25 cellular contexts compared by ENCODE assay signal in the genomic region with DNA sequence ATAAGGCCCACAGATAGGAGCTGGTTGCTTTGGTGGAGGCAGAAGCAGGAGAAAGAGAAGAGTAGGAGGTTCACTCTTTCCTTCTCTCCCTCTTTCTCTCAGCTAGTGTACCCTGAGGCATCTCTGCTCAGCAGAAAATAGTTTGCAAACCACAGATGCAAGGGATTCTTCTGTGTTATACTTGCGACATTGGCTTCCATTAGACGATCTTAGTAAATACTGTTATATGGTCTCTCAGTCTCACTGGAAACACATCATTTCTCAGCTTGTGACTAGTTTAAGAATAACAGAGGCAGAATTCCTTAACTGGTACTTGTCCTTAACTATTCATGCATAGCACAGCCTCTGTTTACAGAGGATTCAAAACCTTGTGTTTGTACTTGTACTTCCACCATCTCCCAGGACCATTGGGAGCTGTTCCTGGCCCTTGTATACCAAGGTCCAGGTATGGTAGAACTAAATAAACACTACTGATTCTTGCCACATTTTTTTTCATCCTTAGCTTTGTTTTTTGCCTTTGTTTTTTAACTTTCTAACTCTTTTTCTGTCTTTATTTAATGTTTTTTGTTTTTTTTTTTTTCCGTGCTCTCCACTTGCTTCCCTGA.
"Had no signal": no experiment of that assay in that cellular context is flagged by ENCODE, and none has a peak within 500 bp of the region (broad histone marks: within the 10 kb centered on the region; RNA-seq: fewer than 3 reads in every experiment).

No MANE protein-coding gene starts in this region.

- H3K27ac Mint-ChIP-seq: activated CD4-positive, alpha-beta T cell treated with anti-CD3 and anti-CD28 coated beads, Interleukin-2, amount 10 ng/mL, durations not matched to agents 7 days and 5 days; activated CD8-positive, alpha-beta T cell treated with anti-CD3 and anti-CD28 coated beads, Interleukin-2, amount 10 ng/mL, durations not matched to agents 7 days and 5 days; activated naive CD8-positive, alpha-beta T cell treated with anti-CD3 and anti-CD28 coated beads, Interleukin-2, amount 50 U/mL, for 24 hours; activated T-helper 1 cell treated with anti-CD3 and anti-CD28 coated beads, Interleukin-12 subunit alpha, Interleukin-12 subunit beta, Interleukin-2, Interleukin-4 antibody, amounts not matched to agents 30 ng/mL and 10 ng/mL and 1 ng/mL, durations not matched to agents 14 hours and 24 hours and 36 hours; dendritic cell treated with granulocyte-macrophage colony-stimulating factor and Interleukin-4, amounts not matched to agents 40 ng/mL and 50 ng/mL, for 4 days; natural killer cell treated with Interleukin-12 subunit alpha and Interleukin-12 subunit beta and Interleukin-15 and Interleukin-18, amount 100 ng/mL, for 72 hours; T-helper 17 cell had no signal

- H3K4me1 ChIP-seq: ascending aorta, gastrocnemius medialis, pancreas, psoas muscle, suprapubic skin, transverse colon, uterus had no signal

- H3K36me3 Mint-ChIP-seq: natural killer cell treated with Interleukin-12 subunit alpha and Interleukin-12 subunit beta and Interleukin-15 and Interleukin-18, amount 100 ng/mL, for 72 hours had no signal

- H3K27me3 Mint-ChIP-seq: activated CD4-positive, alpha-beta T cell treated with anti-CD3 and anti-CD28 coated beads, Interleukin-2, amount 10 ng/mL, durations not matched to agents 7 days and 5 days; dendritic cell treated with granulocyte-macrophage colony-stimulating factor and Interleukin-4, amounts not matched to agents 40 ng/mL and 50 ng/mL, for 4 days; natural killer cell treated with Interleukin-12 subunit alpha and Interleukin-12 subunit beta and Interleukin-15 and Interleukin-18, amount 100 ng/mL, for 72 hours; T-helper 17 cell had no signal

- H3K36me3 ChIP-seq: ascending aorta, brain microvascular endothelial cell, gastrocnemius medialis, pancreas, suprapubic skin, transverse colon, uterus had no signal

- H3K4me3 Mint-ChIP-seq: activated CD4-positive, alpha-beta T cell treated with anti-CD3 and anti-CD28 coated beads, Interleukin-2, amount 10 ng/mL, durations not matched to agents 7 days and 5 days; activated CD8-positive, alpha-beta T cell treated with anti-CD3 and anti-CD28 coated beads, Interleukin-2, amount 10 ng/mL, durations not matched to agents 7 days and 5 days; activated naive CD8-positive, alpha-beta T cell treated with anti-CD3 and anti-CD28 coated beads, Interleukin-2, amount 50 U/mL, for 24 hours; activated T-helper 1 cell treated with anti-CD3 and anti-CD28 coated beads, Interleukin-12 subunit alpha, Interleukin-12 subunit beta, Interleukin-2, Interleukin-4 antibody, amounts not matched to agents 30 ng/mL and 10 ng/mL and 1 ng/mL, durations not matched to agents 14 hours and 24 hours and 36 hours; dendritic cell treated with granulocyte-macrophage colony-stimulating factor and Interleukin-4, amounts not matched to agents 40 ng/mL and 50 ng/mL, for 4 days; natural killer cell treated with Interleukin-12 subunit alpha and Interleukin-12 subunit beta and Interleukin-15 and Interleukin-18, amount 100 ng/mL, for 72 hours; T-helper 17 cell had no signal

- H3K27ac ChIP-seq: ascending aorta, brain microvascular endothelial cell, gastrocnemius medialis, pancreas, psoas muscle, suprapubic skin, transverse colon, uterus had no signal

- H3K9me3 Mint-ChIP-seq: activated CD4-positive, alpha-beta T cell treated with anti-CD3 and anti-CD28 coated beads, Interleukin-2, amount 10 ng/mL, durations not matched to agents 7 days and 5 days had no signal

- ATAC-seq: activated CD4-positive, CD25-positive, alpha-beta regulatory T cell treated with anti-CD3 and anti-CD28 coated beads, Interleukin-2, amount 50 U/mL, for 24 hours; activated CD8-positive, alpha-beta T cell treated with anti-CD3 and anti-CD28 coated beads, Interleukin-2, amount 10 ng/mL, durations not matched to agents 7 days and 5 days; activated naive CD8-positive, alpha-beta T cell treated with anti-CD3 and anti-CD28 coated beads, Interleukin-2, amount 50 U/mL, for 24 hours; esophagus mucosa; gastrocnemius medialis; natural killer cell treated with Interleukin-12 subunit alpha and Interleukin-12 subunit beta and Interleukin-15 and Interleukin-18, amount 100 ng/mL, for 72 hours; pancreas; psoas muscle; right cardiac atrium; stimulated activated naive CD8-positive, alpha-beta T cell treated with anti-CD3 and anti-CD28 coated beads, Interleukin-15, Interleukin-2, amounts not matched to agents 100 U/mL and 50 U/mL, for 24 hours; T-helper 17 cell had no signal

- H3K4me3 ChIP-seq: ascending aorta, gastrocnemius medialis, pancreas, psoas muscle, suprapubic skin, transverse colon, uterus had no signal

- H3K27me3 ChIP-seq: ascending aorta, brain microvascular endothelial cell, gastrocnemius medialis, pancreas, suprapubic skin, transverse colon, uterus had no signal

- DNase-seq: activated CD4-positive, alpha-beta T cell treated with anti-CD3 and anti-CD28 coated beads, Interleukin-2, amount 10 ng/mL, durations not matched to agents 7 days and 5 days; activated CD8-positive, alpha-beta T cell treated with anti-CD3 and anti-CD28 coated beads, Interleukin-2, amount 10 ng/mL, durations not matched to agents 7 days and 5 days; activated gamma-delta T cell; activated naive CD4-positive, alpha-beta T cell treated with anti-CD3 and anti-CD28 coated beads, Interleukin-2, amount 50 U/mL, for 16 hours; activated naive CD8-positive, alpha-beta T cell treated with anti-CD3 and anti-CD28 coated beads, Interleukin-2, amount 50 U/mL, for 24 hours; brain microvascular endothelial cell; caudate nucleus; effector CD8-positive, alpha-beta T cell; gastrocnemius medialis; hippocampal formation; pancreas; psoas muscle; right cardiac atrium; stimulated activated CD4-positive, alpha-beta T cell treated with anti-CD3 and anti-CD28 coated beads, Interleukin-4, amount 100 ng/mL, for 4 hours; stimulated activated naive CD8-positive, alpha-beta T cell treated with anti-CD3 and anti-CD28 coated beads, Interleukin-15, Interleukin-2, amounts not matched to agents 100 U/mL and 50 U/mL, for 24 hours; T-helper 17 cell; transverse colon; uterus had no signal

- H3K9me3 ChIP-seq: ascending aorta, gastrocnemius medialis, pancreas, psoas muscle, suprapubic skin, transverse colon, uterus had no signal

- H3K4me1 Mint-ChIP-seq: activated CD4-positive, alpha-beta T cell treated with anti-CD3 and anti-CD28 coated beads, Interleukin-2, amount 10 ng/mL, durations not matched to agents 7 days and 5 days; activated naive CD8-positive, alpha-beta T cell treated with anti-CD3 and anti-CD28 coated beads, Interleukin-2, amount 50 U/mL, for 24 hours; T-helper 17 cell had no signal
